33 cellular contexts compared by ENCODE assay signal in the genomic region with DNA sequence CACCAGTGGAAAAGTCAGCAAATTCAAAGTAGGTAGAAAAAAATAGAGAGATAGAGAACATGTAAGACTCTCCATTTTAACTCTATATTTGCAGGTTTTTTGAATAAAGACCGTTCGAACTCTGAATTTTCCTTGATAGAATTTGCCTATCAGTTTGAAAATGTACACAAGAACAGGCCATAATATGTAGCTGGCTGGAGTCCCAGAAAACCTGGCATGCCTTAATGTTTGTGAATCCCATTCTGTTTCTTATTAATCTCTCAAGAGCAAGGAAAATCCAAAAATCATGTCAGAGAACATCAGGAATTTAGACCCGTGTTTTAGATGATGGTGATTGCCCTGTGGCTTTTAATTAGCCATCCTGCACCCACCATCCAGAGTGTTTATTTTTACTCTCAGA. TPM values are rescaled to one million over a fixed set of nuclear protein-coding genes. Genes with fewer than 3 reads are reported as not detected.
"Had no signal": no experiment of that assay in that cellular context is flagged by ENCODE, and none has a peak within 500 bp of the region (broad histone marks: within the 10 kb centered on the region; RNA-seq: fewer than 3 reads in every experiment).

No MANE protein-coding gene starts in this region.

- H3K27me3 ChIP-seq: breast epithelium, colonic mucosa, right lobe of liver had no signal

- H3K4me3 Mint-ChIP-seq: activated B cell treated with CpG ODN at 0.5 μM for 24 hours; activated CD4-positive, alpha-beta T cell treated with anti-CD3 and anti-CD28 coated beads for 36 hours; activated T-cell treated with anti-CD3 and anti-CD28 coated beads, Interleukin-2, amount 50 U/mL, for 24 hours; activated T-helper 17 cell treated with anti-CD3 and anti-CD28 coated beads, Interleukin-2, amount 50 U/mL, for 72 hours; central memory CD8-positive, alpha-beta T cell; effector memory CD8-positive, alpha-beta T cell; nephron progenitor cell; stimulated activated effector memory CD8-positive, alpha-beta T cell treated with anti-CD3 and anti-CD28 coated beads, Interleukin-12 subunit alpha, Interleukin-12 subunit beta, amount 100 ng/mL, for 72 hours; stimulated activated naive CD8-positive, alpha-beta T cell treated with anti-CD3 and anti-CD28 coated beads, Interleukin-15, amount 100 ng/mL, for 72 hours had no signal

- H3K36me3 ChIP-seq: breast epithelium, colonic mucosa, lower lobe of right lung, right lobe of liver, suprapubic skin, tibial nerve had no signal

- H3K4me3 ChIP-seq: breast epithelium, colonic mucosa, dorsolateral prefrontal cortex, lower lobe of right lung, mucosa of descending colon, right lobe of liver, skin epidermis, suprapubic skin, tibial nerve had no signal

- DNase-seq: activated B cell treated with CpG ODN at 0.5 μM for 24 hours; activated CD4-positive, alpha-beta T cell treated with anti-CD3 and anti-CD28 coated beads for 36 hours; activated CD4-positive, alpha-beta T cell treated with anti-CD3 and anti-CD28 coated beads, Interleukin-2, amount 50 U/mL, for 4 hours; activated CD8-positive, alpha-beta memory T cell treated with anti-CD3 and anti-CD28 coated beads for 24 hours; activated CD8-positive, alpha-beta memory T cell treated with anti-CD3 and anti-CD28 coated beads, Interleukin-2, amount 50 U/mL, for 4 hours; activated T-cell treated with anti-CD3 and anti-CD28 coated beads, Interleukin-2, amount 50 U/mL, for 24 hours; colonic mucosa; dorsolateral prefrontal cortex; effector memory CD8-positive, alpha-beta T cell; foreskin keratinocyte; lower lobe of right lung; mesendoderm; nephron progenitor cell; right lobe of liver; stimulated activated CD4-positive, alpha-beta T cell treated with anti-CD3 and anti-CD28 coated beads, Interleukin-2, amount 100 ng/mL, for 24 hours; stimulated activated naive CD8-positive, alpha-beta T cell treated with anti-CD3 and anti-CD28 coated beads, Interleukin-15, amount 100 ng/mL, for 72 hours; T1000 had no signal

- H3K9me3 Mint-ChIP-seq: activated T-helper 17 cell treated with anti-CD3 and anti-CD28 coated beads, Interleukin-2, amount 50 U/mL, for 72 hours; central memory CD8-positive, alpha-beta T cell; effector memory CD8-positive, alpha-beta T cell; stimulated activated effector memory CD8-positive, alpha-beta T cell treated with anti-CD3 and anti-CD28 coated beads, Interleukin-12 subunit alpha, Interleukin-12 subunit beta, amount 100 ng/mL, for 72 hours had no signal

- ATAC-seq: activated CD4-positive, alpha-beta T cell treated with anti-CD3 and anti-CD28 coated beads for 36 hours; activated naive CD4-positive, alpha-beta T cell treated with anti-CD3 and anti-CD28 coated beads, Interleukin-2, amount 50 U/mL, for 72 hours; activated T-helper 17 cell treated with anti-CD3 and anti-CD28 coated beads, Interleukin-2, amount 50 U/mL, for 72 hours; effector memory CD8-positive, alpha-beta T cell; esophagus mucosa; foreskin keratinocyte; left lobe of liver; lower lobe of right lung; mucosa of descending colon; right lobe of liver; stimulated activated effector memory CD8-positive, alpha-beta T cell treated with anti-CD3 and anti-CD28 coated beads, Interleukin-12 subunit alpha, Interleukin-12 subunit beta, amount 100 ng/mL, for 72 hours; stimulated activated naive CD8-positive, alpha-beta T cell treated with anti-CD3 and anti-CD28 coated beads, Interleukin-15, amount 100 ng/mL, for 72 hours had no signal

- H3K9me3 ChIP-seq: breast epithelium, colonic mucosa, lower lobe of right lung, mucosa of descending colon, right lobe of liver, suprapubic skin, tibial nerve had no signal

- H3K36me3 Mint-ChIP-seq: stimulated activated effector memory CD8-positive, alpha-beta T cell treated with anti-CD3 and anti-CD28 coated beads, Interleukin-12 subunit alpha, Interleukin-12 subunit beta, amount 100 ng/mL, for 72 hours had no signal

- H3K27ac Mint-ChIP-seq: activated B cell treated with CpG ODN at 0.5 μM for 24 hours; activated CD4-positive, alpha-beta T cell treated with anti-CD3 and anti-CD28 coated beads for 36 hours; activated naive CD4-positive, alpha-beta T cell treated with anti-CD3 and anti-CD28 coated beads, Interleukin-2, amount 50 U/mL, for 72 hours; activated T-cell treated with anti-CD3 and anti-CD28 coated beads, Interleukin-2, amount 50 U/mL, for 24 hours; activated T-helper 17 cell treated with anti-CD3 and anti-CD28 coated beads, Interleukin-2, amount 50 U/mL, for 72 hours; effector memory CD8-positive, alpha-beta T cell; nephron progenitor cell; stimulated activated effector memory CD8-positive, alpha-beta T cell treated with anti-CD3 and anti-CD28 coated beads, Interleukin-12 subunit alpha, Interleukin-12 subunit beta, amount 100 ng/mL, for 72 hours; stimulated activated naive CD8-positive, alpha-beta T cell treated with anti-CD3 and anti-CD28 coated beads, Interleukin-15, amount 100 ng/mL, for 72 hours had no signal

- FAIRE-seq: astrocyte, endothelial cell of umbilical vein, urothelium cell line had no signal

- H3K4me1 Mint-ChIP-seq: activated B cell treated with CpG ODN at 0.5 μM for 24 hours; activated CD4-positive, alpha-beta T cell treated with anti-CD3 and anti-CD28 coated beads for 36 hours; activated T-helper 17 cell treated with anti-CD3 and anti-CD28 coated beads, Interleukin-2, amount 50 U/mL, for 72 hours; central memory CD8-positive, alpha-beta T cell; nephron progenitor cell; stimulated activated effector memory CD8-positive, alpha-beta T cell treated with anti-CD3 and anti-CD28 coated beads, Interleukin-12 subunit alpha, Interleukin-12 subunit beta, amount 100 ng/mL, for 72 hours; stimulated activated naive CD8-positive, alpha-beta T cell treated with anti-CD3 and anti-CD28 coated beads, Interleukin-15, amount 100 ng/mL, for 72 hours had no signal

- H3K4me1 ChIP-seq: breast epithelium, colonic mucosa, foreskin keratinocyte, lower lobe of right lung, parathyroid adenoma, suprapubic skin, tibial nerve had no signal

- H3K27ac ChIP-seq: breast epithelium, colonic mucosa, dorsolateral prefrontal cortex, foreskin keratinocyte, lower lobe of right lung, parathyroid adenoma, right lobe of liver, skin epidermis, suprapubic skin, tibial nerve had no signal

- H3K79me2 ChIP-seq: parathyroid adenoma had no signal

- H2AFZ ChIP-seq: parathyroid adenoma had no signal

- H3K9ac ChIP-seq: parathyroid adenoma had no signal

RNA-seq across cellular contexts. Expression of a gene that starts 7.2 kb away (rescaled TPM):
- total RNA-seq: activated CD4-positive, alpha-beta T cell treated with anti-CD3 and anti-CD28 coated beads for 36 hours; activated naive CD4-positive, alpha-beta T cell treated with anti-CD3 and anti-CD28 coated beads, Interleukin-2, amount 50 U/mL, for 72 hours; endothelial cell of umbilical vein; foreskin keratinocyte; kidney epithelial cell had no signal
- polyA plus RNA-seq: foreskin keratinocyte had no signal
